Comparison of ENCODE assay signal across 8 cellular contexts in the genomic region with DNA sequence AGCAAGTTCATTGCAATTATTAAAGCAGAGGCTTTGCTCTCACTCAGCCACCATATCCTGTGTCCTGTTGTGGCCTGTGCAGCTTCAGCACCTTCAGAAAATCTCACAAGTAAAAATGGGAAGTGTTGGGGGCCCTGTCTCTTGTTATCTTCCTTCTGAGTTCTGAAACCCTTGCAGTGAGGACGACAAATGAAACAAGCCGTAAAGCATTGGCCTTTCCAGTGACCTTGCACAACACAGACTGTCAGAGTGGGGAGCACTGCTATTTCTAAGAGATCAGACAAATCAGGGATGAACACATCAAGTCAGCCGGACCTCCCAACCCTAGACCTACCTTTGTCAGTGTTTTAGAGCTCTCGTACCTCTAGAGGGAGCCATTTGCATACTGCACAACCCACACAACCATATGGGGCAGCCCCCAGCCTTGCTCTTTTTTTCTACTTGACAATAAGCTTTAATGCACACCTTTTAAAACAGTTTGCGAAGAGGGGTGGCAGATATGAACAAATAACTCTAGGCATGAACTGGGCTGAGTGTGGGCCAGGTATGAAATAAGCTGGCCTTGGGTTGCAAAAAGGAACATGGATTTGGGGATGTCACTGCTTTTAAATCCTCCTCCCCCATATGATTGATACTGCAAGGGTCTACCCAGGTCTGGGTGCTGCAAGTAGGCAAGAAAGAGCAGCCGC.
DNase-seq lines count a peak whose midpoint lies in the region; ATAC-seq and TF ChIP-seq lines count a peak whose summit lies in the region.

No MANE protein-coding gene starts in this region.

- H3K27me3 ChIP-seq in dorsolateral prefrontal cortex (no peaks in the 10 kb centered on the region), lower lobe of right lung (ENCODE audit: low read depth) (no peaks in the 10 kb centered on the region)

- ATAC-seq in lower lobe of right lung (peak; percentile 50 to 54), GM21360 (IDR thresholded peaks at IDR 0.05; ENCODE audit: unreplicated experiment) (no peak)

- peaks cover 13% of the 10 kb centered on the region for H3K36me3 ChIP-seq in lower lobe of right lung

- H3K9me3 ChIP-seq in lower lobe of right lung, result no peaks in the 10 kb centered on the region

- H3K27ac ChIP-seq in dorsolateral prefrontal cortex (peak overlapping the region in 1 of 59 donors; percentile 14), lower lobe of right lung (no peak overlapping the region)

- TF ChIP-seq CTCF in AG04449 (IDR thresholded peaks at IDR 0.05; ENCODE audit: insufficient read depth, low read length, missing control alignments), result peak; percentile 79
- peak; percentile 78 for TF ChIP-seq CTCF in GM10266 (IDR thresholded peaks at IDR 0.05; ENCODE audit: control insufficient read depth, insufficient read depth, low read depth, missing control alignments)
- TF ChIP-seq CTCF in dorsolateral prefrontal cortex (IDR thresholded peaks at IDR 0.05 in 54 of 56, conservative IDR thresholded peaks at IDR 0.05 in 2 of 56; ENCODE audit: low read depth in 1 of 56, partially characterized antibody in 56 of 56), result peak in 55 of 56 donors; percentile 26 to 78 (median 64)
- peak; percentile 39 for TF ChIP-seq CTCF in lower lobe of right lung (IDR thresholded peaks at IDR 0.05)

- intact Hi-C loops in dorsolateral prefrontal cortex (cut with DNase I), result loop anchor here (1.0 to 10.0 kb wide), 6 partner anchors 55 to 435 kb away; no protein-coding TSS in a partner anchor
- intact Hi-C loops in lower lobe of right lung (cut with DNase I), result no loop called here

- CTCF ChIA-PET in AG04449 (lab: Yijun Ruan, JAX), result interaction anchor here (0.6 to 5.7 kb wide), 42 partner anchors 9 to 578 kb away, joined by 3 to 75 read pairs (median 4); no protein-coding TSS in a partner anchor

- H3K4me3 ChIP-seq in AG04449 (ENCODE audit: low read depth, low read length), result no peak overlapping the region
- H3K4me3 ChIP-seq in dorsolateral prefrontal cortex, result no peak overlapping the region
- no peak overlapping the region for H3K4me3 ChIP-seq in lower lobe of right lung

- DNase-seq in AG04449 (ENCODE audit: low read depth, low spot score) (peak; percentile 10), GM10266 (ENCODE audit: extremely low spot score) (peak; percentile 76), HS-5 (ENCODE audit: low read depth) (peak; percentile 6), RKO (ENCODE audit: low spot score) (peak; percentile 39), dorsolateral prefrontal cortex (peak in 5 of 10 donors; percentile 16 to 58 (median 43)), lower lobe of right lung (no peak)
- DNase-seq in activated CD4-positive, CD25-positive, alpha-beta regulatory T cell treated with anti-CD3 and anti-CD28 coated beads, Interleukin-2, amount 50 U/mL, for 72 hours, result no peak

- POLR2A ChIA-PET in AG04449 (lab: Yijun Ruan, JAX), result no interaction called here

- H3K4me1 ChIP-seq in lower lobe of right lung, result no peaks in the 10 kb centered on the region

Comparison
In these comparisons a context has a peak if more than half of its experiments do, and no peak if none do; other contexts are left out.
1. DNase-seq: peak in AG04449 (single experiment), GM10266 (single experiment), HS-5 (single experiment) and RKO (single experiment); none in lower lobe of right lung (single experiment) and activated CD4-positive, CD25-positive, alpha-beta regulatory T cell treated with anti-CD3 and anti-CD28 coated beads, Interleukin-2, amount 50 U/mL, for 72 hours (single experiment).
2. Peak in every context shown above with its lines, with median percentiles within 50 percentile points of each other: CTCF ChIP-seq.